Comparison of ENCODE assay signal across 8 cellular contexts in the genomic region with DNA sequence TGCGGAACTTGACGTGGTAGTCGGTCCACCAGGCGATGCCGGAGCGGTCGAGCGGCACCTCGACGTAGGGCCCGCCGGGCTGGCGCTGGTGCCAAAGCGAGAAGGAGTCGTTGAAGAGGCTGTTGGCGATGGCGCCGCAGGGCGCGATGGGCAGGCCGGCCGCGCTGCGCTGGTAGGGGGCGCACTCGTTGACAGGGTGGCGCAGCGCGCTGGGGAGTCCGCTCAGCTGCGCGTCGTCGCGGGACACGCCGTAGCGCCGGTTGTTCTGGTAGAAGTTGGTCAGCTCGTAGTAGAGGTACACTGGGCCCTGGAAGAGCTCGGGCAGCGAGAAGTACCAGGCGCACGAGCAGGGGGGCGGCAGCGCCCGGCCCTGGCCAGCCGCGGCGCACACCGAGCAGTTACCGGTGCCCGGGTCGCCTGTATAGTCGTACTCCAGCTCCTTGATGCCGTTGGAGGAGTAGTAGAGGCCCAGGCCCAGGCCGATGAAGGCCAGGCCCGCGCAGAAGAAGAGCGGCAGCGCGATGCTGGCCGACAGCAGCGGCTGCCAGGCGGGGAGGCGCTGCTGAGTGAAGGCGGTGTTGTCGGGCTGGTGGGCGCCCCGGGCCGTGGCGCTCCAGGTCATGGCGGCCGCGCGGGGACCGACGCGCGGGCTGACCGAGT.
A peak's percentile ranks its signal among the peaks of the same experiment; 100 is the strongest.
DNase-seq lines count a peak whose midpoint lies in the region; ATAC-seq and TF ChIP-seq lines count a peak whose summit lies in the region.

No MANE protein-coding gene starts in this region.

- peak overlapping the region; percentile 77 for H2AFZ ChIP-seq in ACC112 (ENCODE audit: low read length, unreplicated experiment)

- DNase-seq in central memory CD4-positive, alpha-beta T cell: peak; percentile 71
- DNase-seq in left kidney (ENCODE audit: low read depth, low spot score) (peak; percentile 83), GOT3 (lab: John Stamatoyannopoulos, UW) (no peak), HEK293T (ENCODE audit: extremely low spot score) (no peak)
- peak; percentile 72 for DNase-seq in stimulated activated CD4-positive, alpha-beta T cell treated with anti-CD3 and anti-CD28 coated beads, Interleukin-2, amount 100 ng/mL, for 4 hours (ENCODE audit: low read depth)

- H3K4me1 ChIP-seq in ACC112 (ENCODE audit: control insufficient read depth, insufficient read depth, low read length, unreplicated experiment): peaks cover 8% of the 10 kb centered on the region

- peaks cover 29% of the 10 kb centered on the region for H3K27me3 ChIP-seq in ACC112 (ENCODE audit: insufficient read depth, low read length)

- POLR2A ChIA-PET in HEK293T (lab: Yijun Ruan, JAX): interaction anchor here (0.6 kb wide), 2 partner anchors 519 to 1059 kb away, joined by 3 read pairs; no protein-coding TSS in a partner anchor

- H3K4me3 ChIP-seq in ACC112 (ENCODE audit: low read depth, low read length): peak overlapping the region; percentile 74

- H3K36me3 ChIP-seq in ACC112 (ENCODE audit: insufficient read depth, low read length): no peaks in the 10 kb centered on the region

- H3K79me2 ChIP-seq in ACC112 (ENCODE audit: control insufficient read depth, insufficient read depth, low read length, unreplicated experiment): no peaks in the 10 kb centered on the region

- no peak overlapping the region for H3K27ac ChIP-seq in ACC112 (ENCODE audit: low read depth, low read length)

- ATAC-seq in HG02885 (IDR thresholded peaks at IDR 0.05; ENCODE audit: poor library complexity, unreplicated experiment): peak; percentile 44
- peak; percentile 84 to 87 for ATAC-seq in activated CD4-positive, CD25-positive, alpha-beta regulatory T cell treated with anti-CD3 and anti-CD28 coated beads, Interleukin-2, amount 50 U/mL, for 24 hours

- CTCF ChIA-PET in HEK293T (lab: Yijun Ruan, JAX): no interaction called here

TF ChIP-seq in HEK293T, 16 proteins besides CTCF, POLR2A, EP300 and RAD21:
- no peak for TF ChIP-seq ARNT (IDR thresholded peaks at IDR 0.05)
- no peak for TF ChIP-seq L3MBTL2 (conservative IDR thresholded peaks at IDR 0.05)
- TF ChIP-seq FOXK2 (IDR thresholded peaks at IDR 0.05): no peak
- no peak for TF ChIP-seq FOXA1 (IDR thresholded peaks at IDR 0.05)
- no peak for TF ChIP-seq SP1 (IDR thresholded peaks at IDR 0.05)
- no peak for TF ChIP-seq NFRKB (IDR thresholded peaks at IDR 0.05)
- no peak for TF ChIP-seq BHLHE40 (IDR thresholded peaks at IDR 0.05; ENCODE audit: borderline replicate concordance)
- no peak for TF ChIP-seq FOXM1 (IDR thresholded peaks at IDR 0.05; ENCODE audit: borderline replicate concordance)
- no peak for TF ChIP-seq ELF4 (IDR thresholded peaks at IDR 0.05)
- TF ChIP-seq HDGF (IDR thresholded peaks at IDR 0.05; ENCODE audit: borderline replicate concordance): no peak
- TF ChIP-seq ZNF384 (IDR thresholded peaks at IDR 0.05): no peak
- no peak for TF ChIP-seq SUZ12 (IDR thresholded peaks at IDR 0.05)
- no peak for TF ChIP-seq LEF1 (IDR thresholded peaks at IDR 0.05; ENCODE audit: borderline replicate concordance)
- no peak for TF ChIP-seq TARDBP (IDR thresholded peaks at IDR 0.05)
- TF ChIP-seq, protein P1, sequence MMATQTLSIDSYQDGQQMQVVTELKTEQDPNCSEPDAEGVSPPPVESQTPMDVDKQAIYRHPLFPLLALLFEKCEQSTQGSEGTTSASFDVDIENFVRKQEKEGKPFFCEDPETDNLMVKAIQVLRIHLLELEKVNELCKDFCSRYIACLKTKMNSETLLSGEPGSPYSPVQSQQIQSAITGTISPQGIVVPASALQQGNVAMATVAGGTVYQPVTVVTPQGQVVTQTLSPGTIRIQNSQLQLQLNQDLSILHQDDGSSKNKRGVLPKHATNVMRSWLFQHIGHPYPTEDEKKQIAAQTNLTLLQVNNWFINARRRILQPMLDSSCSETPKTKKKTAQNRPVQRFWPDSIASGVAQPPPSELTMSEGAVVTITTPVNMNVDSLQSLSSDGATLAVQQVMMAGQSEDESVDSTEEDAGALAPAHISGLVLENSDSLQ (IDR thresholded peaks at IDR 0.05): no peak
- TF ChIP-seq CTBP1 (IDR thresholded peaks at IDR 0.05; ENCODE audit: borderline replicate concordance): no peak

Comparison
In these comparisons a context has a peak if more than half of its experiments do, and no peak if none do; other contexts are left out.
1. DNase-seq: peak in central memory CD4-positive, alpha-beta T cell (single experiment), left kidney (single experiment) and stimulated activated CD4-positive, alpha-beta T cell treated with anti-CD3 and anti-CD28 coated beads, Interleukin-2, amount 100 ng/mL, for 4 hours (single experiment); none in GOT3 (single experiment) and HEK293T (single experiment).